ENCODE assay signal across 8 cellular contexts in genomic region chr19:38224014-38224862, GRCh38. TPM values are rescaled to one million over a fixed set of nuclear protein-coding genes. Genes with fewer than 3 reads are reported as not detected.
DNase-seq lines count a peak whose midpoint lies in the region; ATAC-seq, FAIRE-seq and TF ChIP-seq lines count a peak whose summit lies in the region.

Gene DPF1 (minus strand): TSS chr19:38224222. CDS start chr19:38224142, 80 bp downstream.

- peaks cover 5 to 24% of the 10 kb centered on the region in 2 donors for H3K27me3 ChIP-seq in naive thymus-derived CD4-positive, alpha-beta T cell (ENCODE audit: control insufficient read depth in 2 of 2, insufficient read depth in 2 of 2, low read length in 2 of 2)
- peaks cover 4% of the 10 kb centered on the region for H3K27me3 ChIP-seq in testis

- peak within 1 kb of the TSS in 3 of 9 donors; percentile 11 to 83 (median 29) for H3K27ac Mint-ChIP-seq in naive thymus-derived CD4-positive, alpha-beta T cell

- POLR2A ChIA-PET in naive thymus-derived CD4-positive, alpha-beta T cell (lab: Charles Lee) = no interaction called here

- peaks cover 15 to 32% (median 22%) of the 10 kb centered on the region in 7 donors for H3K4me1 Mint-ChIP-seq in naive thymus-derived CD4-positive, alpha-beta T cell

- peaks cover 56 to 75% (median 67%) of the 10 kb centered on the region in 5 donors for H3K27me3 Mint-ChIP-seq in naive thymus-derived CD4-positive, alpha-beta T cell

- no peak for TF ChIP-seq POLR2A in testis (IDR thresholded peaks at IDR 0.05)

- H3K36me3 ChIP-seq in naive thymus-derived CD4-positive, alpha-beta T cell (ENCODE audit: control insufficient read depth in 2 of 3, insufficient read depth in 3 of 3, low read length in 3 of 3) = no peaks in the 10 kb centered on the region
- no peaks in the 10 kb centered on the region for H3K36me3 ChIP-seq in testis (ENCODE audit: low read depth, missing control alignments)

- WGBS in testis, 2 donors = 2 to 19% methylated on average over 11 to 52 of the region's 61 CpGs

- peaks cover 0 to 10% (median 6%) of the 10 kb centered on the region in 5 donors for H3K36me3 Mint-ChIP-seq in naive thymus-derived CD4-positive, alpha-beta T cell

- peak within 1 kb of the TSS; percentile 41 for H3K4me3 ChIP-seq in naive thymus-derived CD4-positive, alpha-beta T cell (ENCODE audit: low read length)
- H3K4me3 ChIP-seq in testis = peak within 1 kb of the TSS; percentile 47 to 61

- peak; percentile 63 for FAIRE-seq in GM18507 (lab: Jason Lieb, UNC)

- no peak for TF ChIP-seq CTCF in testis (IDR thresholded peaks at IDR 0.05)

- ATAC-seq in HG03280 (IDR thresholded peaks at IDR 0.05; ENCODE audit: unreplicated experiment) = peak; percentile 66
- ATAC-seq in naive thymus-derived CD4-positive, alpha-beta T cell = peak; percentile 76

- no peak within 1 kb of the TSS for H3K27ac ChIP-seq in naive thymus-derived CD4-positive, alpha-beta T cell (ENCODE audit: low read depth, low read length)
- no peak within 1 kb of the TSS for H3K27ac ChIP-seq in testis

- peaks cover 3 to 6% of the 10 kb centered on the region in 2 donors for H3K4me1 ChIP-seq in naive thymus-derived CD4-positive, alpha-beta T cell (ENCODE audit: control insufficient read depth in 2 of 2, insufficient read depth in 2 of 2, low read length in 2 of 2)
- H3K4me1 ChIP-seq in testis = peaks cover 15% of the 10 kb centered on the region

- DNase-seq in AG08396 (ENCODE audit: low spot score) (peak; percentile 97), GM18507 (ENCODE audit: extremely low spot score, insufficient read length, low read depth) (peak; percentile 78), NCI-H774 (lab: John Stamatoyannopoulos, UW) (peak; percentile 77), epidermal melanocyte (ENCODE audit: insufficient read length, low spot score) (peak; percentile 98), testis (peak; percentile 63)
- DNase-seq in activated CD8-positive, alpha-beta memory T cell treated with anti-CD3 and anti-CD28 coated beads for 48 hours (ENCODE audit: low read depth in 2 of 3, low spot score in 2 of 3) = peak in 2 of 3 experiments; percentile 40 to 47
- peak in 7 of 9 donors; percentile 8 to 66 (median 30) for DNase-seq in naive thymus-derived CD4-positive, alpha-beta T cell

- peak within 1 kb of the TSS; percentile 64 to 94 (median 86) for H3K4me3 Mint-ChIP-seq in naive thymus-derived CD4-positive, alpha-beta T cell

- H3K9me3 Mint-ChIP-seq in naive thymus-derived CD4-positive, alpha-beta T cell = peaks cover 0 to 7% (median 0%) of the 10 kb centered on the region in 11 donors

- CTCF ChIA-PET in naive thymus-derived CD4-positive, alpha-beta T cell (lab: Charles Lee) = no interaction called here

- intact Hi-C loops in naive thymus-derived CD4-positive, alpha-beta T cell (cut with micrococcal nuclease) = no loop called here
- intact Hi-C loops in testis (cut with DNase I; ENCODE audit: low total_unique reads) = no loop called here

- no peaks in the 10 kb centered on the region for H3K9me3 ChIP-seq in naive thymus-derived CD4-positive, alpha-beta T cell (ENCODE audit: control insufficient read depth in 2 of 3, low read length in 3 of 3)
- H3K9me3 ChIP-seq in testis = no peaks in the 10 kb centered on the region

RNA-seq across cellular contexts. Expression of gene DPF1, which starts in this region (rescaled TPM):
- under 1 TPM in 2 of 5 experiments, not detected in 3; 0.46 to 0.51 TPM for total RNA-seq in naive thymus-derived CD4-positive, alpha-beta T cell
- polyA plus RNA-seq in naive thymus-derived CD4-positive, alpha-beta T cell = not detected
- 1 to 10 TPM; 4.7 to 6.4 TPM for total RNA-seq in testis
- 3.6 TPM for polyA plus RNA-seq in testis (ENCODE audit: insufficient read depth, low read depth, low replicate concordance)

Comparison
In these comparisons a context has a peak if more than half of its experiments do, and no peak if none do; other contexts are left out.
1. Peak in DNase-seq, ATAC-seq and H3K4me3 ChIP-seq in naive thymus-derived CD4-positive, alpha-beta T cell; RNA of the gene not detected or under 1 TPM.
2. DNase-seq: peak in every context shown above with its lines; median percentile 98 in epidermal melanocyte; 97 in AG08396; 78 in GM18507; 77 in NCI-H774; 63 in testis; 44 in activated CD8-positive, alpha-beta memory T cell treated with anti-CD3 and anti-CD28 coated beads for 48 hours; 30 in naive thymus-derived CD4-positive, alpha-beta T cell.